In the genomic region with DNA sequence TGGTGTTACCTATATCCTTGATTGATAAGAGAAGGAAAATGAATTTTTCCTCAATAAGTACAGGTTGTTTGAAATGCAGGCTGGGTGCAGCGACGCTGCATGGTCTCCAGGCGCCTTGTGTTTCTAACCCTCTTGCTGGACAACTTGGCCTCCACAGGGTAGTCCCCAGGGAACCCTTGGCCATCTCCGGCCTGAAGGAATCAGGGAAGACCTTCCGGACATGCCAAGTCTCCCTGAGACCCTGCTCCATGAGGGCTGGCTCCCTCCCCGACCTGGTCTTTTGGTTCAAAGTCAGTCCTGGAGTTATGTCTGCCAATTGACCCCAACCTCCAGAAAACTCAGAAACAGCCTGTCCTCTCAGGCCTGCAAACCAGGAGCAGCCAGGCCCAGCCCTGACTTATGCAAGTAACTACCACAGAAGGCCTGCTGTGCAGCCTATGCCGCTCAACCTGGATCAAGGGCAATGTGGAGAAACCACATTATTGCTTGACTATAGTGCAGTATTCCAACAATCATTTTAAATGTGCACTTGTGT, we compare ENCODE assay signal across 35 cellular contexts.
"Had no signal": no experiment of that assay in that cellular context is flagged by ENCODE, and none has a peak within 500 bp of the region (broad histone marks: within the 10 kb centered on the region; RNA-seq: fewer than 3 reads in every experiment).

No MANE protein-coding gene starts in this region.

- ATAC-seq: activated CD4-positive, CD25-positive, alpha-beta regulatory T cell treated with anti-CD3 and anti-CD28 coated beads, Interleukin-2, amount 50 U/mL, for 24 hours; activated CD8-positive, alpha-beta memory T cell treated with anti-CD3 and anti-CD28 coated beads, Interleukin-2, amount 10 ng/mL, durations not matched to agents 7 days and 5 days; activated CD8-positive, alpha-beta T cell treated with anti-CD3 and anti-CD28 coated beads for 36 hours; activated naive CD8-positive, alpha-beta T cell treated with anti-CD3 and anti-CD28 coated beads, Interleukin-2, amount 50 U/mL, for 24 hours; activated T-cell treated with anti-CD3 and anti-CD28 coated beads, Interleukin-2, amount 50 U/mL, for 72 hours; body of pancreas; effector memory CD8-positive, alpha-beta T cell; foreskin keratinocyte; gastrocnemius medialis; T-helper 17 cell had no signal

- H3K9me3 ChIP-seq: adrenal gland, body of pancreas, esophagus muscularis mucosa, gastrocnemius medialis had no signal

- H3K4me3 ChIP-seq: adrenal gland, body of pancreas, esophagus muscularis mucosa, gastrocnemius medialis had no signal

- DNase-seq: activated B cell treated with CpG ODN at 0.5 μM for 24 hours; activated CD4-positive, alpha-beta T cell treated with anti-CD3 and anti-CD28 coated beads for 48 hours; activated CD4-positive, alpha-beta T cell treated with anti-CD3 and anti-CD28 coated beads, Interleukin-2, amount 50 U/mL, for 1 hour; activated CD4-positive, alpha-beta T cell treated with anti-CD3 and anti-CD28 coated beads, Interleukin-2, amount 50 U/mL, for 48 hours; activated CD8-positive, alpha-beta memory T cell treated with anti-CD3 and anti-CD28 coated beads, Interleukin-2, amount 10 ng/mL, durations not matched to agents 7 days and 5 days; activated CD8-positive, alpha-beta memory T cell treated with anti-CD3 and anti-CD28 coated beads, Interleukin-2, amount 50 U/mL, for 4 hours; activated CD8-positive, alpha-beta T cell treated with anti-CD3 and anti-CD28 coated beads for 36 hours; activated naive CD4-positive, alpha-beta T cell treated with anti-CD3 and anti-CD28 coated beads for 36 hours; activated naive CD8-positive, alpha-beta T cell treated with anti-CD3 and anti-CD28 coated beads for 36 hours; activated naive CD8-positive, alpha-beta T cell treated with anti-CD3 and anti-CD28 coated beads, Interleukin-2, amount 50 U/mL, for 24 hours; activated T-cell treated with anti-CD3 and anti-CD28 coated beads for 4 hours; activated T-cell treated with anti-CD3 and anti-CD28 coated beads, Interleukin-2, amount 50 U/mL, for 24 hours; activated T-cell treated with anti-CD3 and anti-CD28 coated beads, Interleukin-2, amount 50 U/mL, for 72 hours; amygdala; aorta; body of pancreas; central memory CD4-positive, alpha-beta T cell; cerebellar nuclear complex; cortex of kidney; dermis blood vessel endothelial cell; effector CD4-positive, alpha-beta T cell; effector memory CD8-positive, alpha-beta T cell; erythroblast; foreskin keratinocyte; gastrocnemius medialis; glutamatergic neuron; T-helper 1 cell; T-helper 17 cell; T1000; WERI-Rb-1 had no signal

- H3K27ac ChIP-seq: adrenal gland, esophagus muscularis mucosa, foreskin keratinocyte, gastrocnemius medialis, WERI-Rb-1 had no signal

- H3K4me3 Mint-ChIP-seq: activated B cell treated with CpG ODN at 0.5 μM for 24 hours; activated CD8-positive, alpha-beta memory T cell treated with anti-CD3 and anti-CD28 coated beads, Interleukin-2, amount 10 ng/mL, durations not matched to agents 7 days and 5 days; activated CD8-positive, alpha-beta T cell treated with anti-CD3 and anti-CD28 coated beads for 36 hours; activated naive CD4-positive, alpha-beta T cell treated with anti-CD3 and anti-CD28 coated beads for 36 hours; activated naive CD4-positive, alpha-beta T cell treated with anti-CD3 and anti-CD28 coated beads, Interleukin-2, amount 50 U/mL, for 24 hours; activated naive CD8-positive, alpha-beta T cell treated with anti-CD3 and anti-CD28 coated beads for 36 hours; activated naive CD8-positive, alpha-beta T cell treated with anti-CD3 and anti-CD28 coated beads, Interleukin-2, amount 50 U/mL, for 24 hours; activated T-cell treated with anti-CD3 and anti-CD28 coated beads, Interleukin-2, amount 50 U/mL, for 24 hours; activated T-cell treated with anti-CD3 and anti-CD28 coated beads, Interleukin-2, amount 50 U/mL, for 72 hours; effector memory CD8-positive, alpha-beta T cell; T-helper 17 cell; T-helper 2 cell treated with Interferon-gamma antibody and Interleukin-4, amounts not matched to agents 5 μg/mL and 100 μg/mL, for 36 hours had no signal

- H3K36me3 Mint-ChIP-seq: activated CD8-positive, alpha-beta memory T cell treated with anti-CD3 and anti-CD28 coated beads, Interleukin-2, amount 10 ng/mL, durations not matched to agents 7 days and 5 days; activated naive CD4-positive, alpha-beta T cell treated with anti-CD3 and anti-CD28 coated beads, Interleukin-2, amount 50 U/mL, for 24 hours had no signal

- H3K36me3 ChIP-seq: adrenal gland, esophagus muscularis mucosa, gastrocnemius medialis, WERI-Rb-1 had no signal

- H3K4me1 ChIP-seq: foreskin keratinocyte had no signal

- H3K4me1 Mint-ChIP-seq: activated B cell treated with CpG ODN at 0.5 μM for 24 hours; activated CD8-positive, alpha-beta memory T cell treated with anti-CD3 and anti-CD28 coated beads, Interleukin-2, amount 10 ng/mL, durations not matched to agents 7 days and 5 days; activated naive CD4-positive, alpha-beta T cell treated with anti-CD3 and anti-CD28 coated beads, Interleukin-2, amount 50 U/mL, for 24 hours; activated naive CD8-positive, alpha-beta T cell treated with anti-CD3 and anti-CD28 coated beads, Interleukin-2, amount 50 U/mL, for 24 hours had no signal

- H3K9me3 Mint-ChIP-seq: activated B cell treated with CpG ODN at 0.5 μM for 24 hours; activated CD8-positive, alpha-beta T cell treated with anti-CD3 and anti-CD28 coated beads for 36 hours; activated naive CD4-positive, alpha-beta T cell treated with anti-CD3 and anti-CD28 coated beads for 36 hours; activated naive CD4-positive, alpha-beta T cell treated with anti-CD3 and anti-CD28 coated beads, Interleukin-2, amount 50 U/mL, for 24 hours; activated naive CD8-positive, alpha-beta T cell treated with anti-CD3 and anti-CD28 coated beads for 36 hours; activated naive CD8-positive, alpha-beta T cell treated with anti-CD3 and anti-CD28 coated beads, Interleukin-2, amount 50 U/mL, for 24 hours; activated T-cell treated with anti-CD3 and anti-CD28 coated beads, Interleukin-2, amount 50 U/mL, for 24 hours; activated T-cell treated with anti-CD3 and anti-CD28 coated beads, Interleukin-2, amount 50 U/mL, for 72 hours; effector memory CD8-positive, alpha-beta T cell; T-helper 2 cell treated with Interferon-gamma antibody and Interleukin-4, amounts not matched to agents 5 μg/mL and 100 μg/mL, for 36 hours had no signal

- H3K27me3 Mint-ChIP-seq: activated CD8-positive, alpha-beta T cell treated with anti-CD3 and anti-CD28 coated beads for 36 hours; activated naive CD4-positive, alpha-beta T cell treated with anti-CD3 and anti-CD28 coated beads, Interleukin-2, amount 50 U/mL, for 24 hours; activated naive CD8-positive, alpha-beta T cell treated with anti-CD3 and anti-CD28 coated beads for 36 hours; activated naive CD8-positive, alpha-beta T cell treated with anti-CD3 and anti-CD28 coated beads, Interleukin-2, amount 50 U/mL, for 24 hours; activated T-cell treated with anti-CD3 and anti-CD28 coated beads, Interleukin-2, amount 50 U/mL, for 24 hours; effector memory CD8-positive, alpha-beta T cell had no signal

- H3K27ac Mint-ChIP-seq: activated B cell treated with CpG ODN at 0.5 μM for 24 hours; activated CD8-positive, alpha-beta memory T cell treated with anti-CD3 and anti-CD28 coated beads, Interleukin-2, amount 10 ng/mL, durations not matched to agents 7 days and 5 days; activated CD8-positive, alpha-beta T cell treated with anti-CD3 and anti-CD28 coated beads for 36 hours; activated naive CD4-positive, alpha-beta T cell treated with anti-CD3 and anti-CD28 coated beads for 36 hours; activated naive CD4-positive, alpha-beta T cell treated with anti-CD3 and anti-CD28 coated beads, Interleukin-2, amount 50 U/mL, for 24 hours; activated naive CD8-positive, alpha-beta T cell treated with anti-CD3 and anti-CD28 coated beads for 36 hours; activated naive CD8-positive, alpha-beta T cell treated with anti-CD3 and anti-CD28 coated beads, Interleukin-2, amount 50 U/mL, for 24 hours; activated T-cell treated with anti-CD3 and anti-CD28 coated beads, Interleukin-2, amount 50 U/mL, for 24 hours; activated T-cell treated with anti-CD3 and anti-CD28 coated beads, Interleukin-2, amount 50 U/mL, for 72 hours; effector memory CD8-positive, alpha-beta T cell; T-helper 17 cell; T-helper 2 cell treated with Interferon-gamma antibody and Interleukin-4, amounts not matched to agents 5 μg/mL and 100 μg/mL, for 36 hours had no signal

- H3K27me3 ChIP-seq: adrenal gland, body of pancreas, esophagus muscularis mucosa, foreskin keratinocyte, gastrocnemius medialis had no signal
